12 cellular contexts compared by ENCODE assay signal in the genomic region with DNA sequence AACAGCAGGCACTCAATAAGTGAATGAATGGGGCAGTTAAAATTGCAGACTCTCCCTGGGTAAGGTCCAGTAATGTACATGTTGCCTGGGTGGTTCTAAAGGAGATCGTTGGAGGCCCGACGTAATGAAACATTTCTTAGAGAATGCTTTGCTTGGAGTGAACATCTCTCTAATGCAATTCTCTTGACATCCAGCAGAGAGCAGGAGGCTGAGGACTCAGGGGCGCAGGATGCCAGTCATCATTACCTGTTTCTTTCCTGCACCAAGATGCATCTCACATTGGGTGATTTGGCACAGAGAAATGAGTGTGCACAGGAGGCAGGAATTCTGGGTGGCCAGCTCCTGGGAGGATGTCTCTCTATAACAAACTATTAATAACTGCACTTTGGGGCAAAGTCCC.
A peak's percentile ranks its signal among the peaks of the same experiment; 100 is the strongest.
DNase-seq lines count a peak whose midpoint lies in the region; ATAC-seq and TF ChIP-seq lines count a peak whose summit lies in the region.
"Had no signal": no experiment of that assay in that cellular context is flagged by ENCODE, and none has a peak within 500 bp of the region (broad histone marks: within the 10 kb centered on the region; RNA-seq: fewer than 3 reads in every experiment).

No MANE protein-coding gene starts in this region.

- POLR2A ChIA-PET in PC-3 (lab: Charles Lee; ENCODE audit: unreplicated experiment) = no interaction called here

- H3K9ac ChIP-seq in GM23248 (no peak overlapping the region), PC-3 (ENCODE audit: low read length) (no peak overlapping the region)

- H3K27me3 ChIP-seq in GM23248 (replicated peaks; ENCODE audit: insufficient read depth) (no peaks in the 10 kb centered on the region), PC-3 (ENCODE audit: low read length) (peaks cover 19% of the 10 kb centered on the region)

- 45 to 55% methylated on average over 4 of the region's 4 CpGs for WGBS in GM23248 (ENCODE audit: low coverage in 1 of 2, low lambda C conversion rate in 2 of 2, missing lambda C conversion rate in 2 of 2), 2 experiments

- no peaks in the 10 kb centered on the region for H3K9me3 ChIP-seq in GM23248 (ENCODE audit: low read depth)
- no peaks in the 10 kb centered on the region for H3K9me3 ChIP-seq in PC-3 (ENCODE audit: low read length)

- ATAC-seq in PC-3 (0 out of 2 replicates have a peak, but pooled peaks have one; percentile 40), GM21529 (IDR thresholded peaks at IDR 0.05; ENCODE audit: unreplicated experiment) (no peak)
- ATAC-seq: activated CD8-positive, alpha-beta memory T cell treated with anti-CD3 and anti-CD28 coated beads, Interleukin-2, amount 10 ng/mL, durations not matched to agents 7 days and 5 days; right cardiac atrium had no signal

- no TSS peak for BruUV-seq in PC-3 (replicated peaks; lab: Mats Ljungman, UMichigan)

- in situ Hi-C loops in GM23248 (cut with MboI) = no loop called here

- DNase-seq in Daoy (ENCODE audit: low read depth) (peak; percentile 5), GM23248 (peak; percentile 0), PC-3 (peak; percentile 29), kidney tubule cell (ENCODE audit: low spot score) (peak; percentile 2), pons (ENCODE audit: low spot score) (no peak)
- no peak for DNase-seq in stimulated activated CD4-positive, alpha-beta T cell treated with anti-CD3 and anti-CD28 coated beads, Interleukin-4, amount 100 ng/mL, for 24 hours
- DNase-seq: activated CD8-positive, alpha-beta memory T cell treated with anti-CD3 and anti-CD28 coated beads, Interleukin-2, amount 10 ng/mL, durations not matched to agents 7 days and 5 days; COR-L47; NCI-H2081 treated with DMSO at 0.1 percent for 48 hours; OCI-M1; right cardiac atrium had no signal

- H3K79me2 ChIP-seq in GM23248 (ENCODE audit: insufficient read depth) = no peaks in the 10 kb centered on the region
- no peaks in the 10 kb centered on the region for H3K79me2 ChIP-seq in PC-3 (ENCODE audit: low read length)

- H3K9me2 ChIP-seq in GM23248 (ENCODE audit: insufficient read depth) (no peaks in the 10 kb centered on the region), PC-3 (replicated peaks; ENCODE audit: low read length) (no peaks in the 10 kb centered on the region)

- peak; percentile 47 for TF ChIP-seq CTCF in PC-3 (conservative IDR thresholded peaks at IDR 0.05; ENCODE audit: low read depth, low read length)

- CTCF ChIA-PET in PC-3 (lab: Charles Lee) = interaction anchor here (0.6 to 1.4 kb wide), 2 partner anchors 83 to 96 kb away, joined by 3 to 4 read pairs; no protein-coding TSS in a partner anchor

- H3K27ac ChIP-seq in GM23248 = no peak overlapping the region
- H3K27ac ChIP-seq in PC-3 (ENCODE audit: low read length) = no peak overlapping the region

- no peaks in the 10 kb centered on the region for H3F3A ChIP-seq in GM23248 (ENCODE audit: insufficient read depth)
- no peaks in the 10 kb centered on the region for H3F3A ChIP-seq in PC-3 (ENCODE audit: low read length, unreplicated experiment)

- no peak overlapping the region for H2AFZ ChIP-seq in GM23248
- H2AFZ ChIP-seq in PC-3 (ENCODE audit: low read length) = no peak overlapping the region

- H3K36me3 ChIP-seq in GM23248 (ENCODE audit: low read depth) (no peaks in the 10 kb centered on the region), PC-3 (ENCODE audit: low read depth, low read length) (no peaks in the 10 kb centered on the region)

- intact Hi-C loops in PC-3 (cut with micrococcal nuclease) = loop anchor here (1.0 kb wide), 1 partner anchor 95 kb away; no protein-coding TSS in a partner anchor

- H3K4me3 ChIP-seq in GM23248 (no peak overlapping the region), PC-3 (ENCODE audit: low read length) (no peak overlapping the region)

- H3K4me2 ChIP-seq in GM23248 (ENCODE audit: unreplicated experiment) (no peak overlapping the region), PC-3 (ENCODE audit: low read length) (no peak overlapping the region)

- H3K4me1 ChIP-seq in GM23248 (ENCODE audit: insufficient read depth) (no peaks in the 10 kb centered on the region), PC-3 (ENCODE audit: insufficient read depth, low read length) (no peaks in the 10 kb centered on the region)

- H4K20me1 ChIP-seq in GM23248 (ENCODE audit: insufficient read depth) = no peaks in the 10 kb centered on the region
- H4K20me1 ChIP-seq in PC-3 (ENCODE audit: low read length) = no peaks in the 10 kb centered on the region

Comparison
In these comparisons a context has a peak if more than half of its experiments do, and no peak if none do; other contexts are left out.
1. DNase-seq: peak in Daoy (single experiment), GM23248 (single experiment), PC-3 (single experiment) and kidney tubule cell (single experiment); none in pons (single experiment) and stimulated activated CD4-positive, alpha-beta T cell treated with anti-CD3 and anti-CD28 coated beads, Interleukin-4, amount 100 ng/mL, for 24 hours (single experiment).